ENCODE assay signal across 11 cellular contexts in genomic region chr6:13425971-13426931, GRCh38.
DNase-seq lines count a peak whose midpoint lies in the region; ATAC-seq and TF ChIP-seq lines count a peak whose summit lies in the region.
"Had no signal": no experiment of that assay in that cellular context is flagged by ENCODE, and none has a peak within 500 bp of the region (broad histone marks: within the 10 kb centered on the region; RNA-seq: fewer than 3 reads in every experiment).

No MANE protein-coding gene starts in this region.

- H3K9me3 ChIP-seq in mucosa of descending colon = no peaks in the 10 kb centered on the region
- H3K9me3 ChIP-seq: A549 had no signal

- peak; percentile 37 for ATAC-seq in activated CD4-positive, alpha-beta T cell treated with anti-CD3 and anti-CD28 coated beads for 36 hours
- peak; percentile 44 to 49 for ATAC-seq in activated T-cell treated with anti-CD3 and anti-CD28 coated beads, Interleukin-2, amount 50 U/mL, for 72 hours (replicated peaks in 1 of 2)
- ATAC-seq in left ventricle myocardium superior (peak; percentile 38), mucosa of descending colon (no peak)

- POLR2A ChIA-PET in activated CD4-positive, alpha-beta T cell treated with anti-CD3 and anti-CD28 coated beads for 36 hours (lab: Charles Lee) = interaction anchor here (0.8 kb wide), 1 partner anchor 28 kb away, joined by 3 read pairs; no protein-coding TSS in a partner anchor
- POLR2A ChIA-PET in activated CD4-positive, alpha-beta T cell treated with anti-CD3 and anti-CD28 coated beads, Interleukin-2, amount 10 ng/mL, durations not matched to agents 7 days and 5 days (lab: Charles Lee) = no interaction called here

- H3K4me3 ChIP-seq in mucosa of descending colon = no peak overlapping the region
- H3K4me3 ChIP-seq: A549 had no signal

- peak; percentile 65 for DNase-seq in activated CD4-positive, alpha-beta T cell treated with anti-CD3 and anti-CD28 coated beads for 36 hours
- DNase-seq in activated CD4-positive, alpha-beta T cell treated with anti-CD3 and anti-CD28 coated beads, Interleukin-2, amount 10 ng/mL, durations not matched to agents 7 days and 5 days = no peak
- peak; percentile 45 to 63 for DNase-seq in activated T-cell treated with anti-CD3 and anti-CD28 coated beads, Interleukin-2, amount 50 U/mL, for 72 hours
- DNase-seq in left ventricle myocardium superior (peak; percentile 49), cortex of kidney (lab: John Stamatoyannopoulos, UW) (no peak), mucosa of descending colon (no peak)
- no peak for DNase-seq in NK-92 treated with Interleukin-12 subunit alpha and Interleukin-12 subunit beta, amount 100 ng/mL, for 24 hours (lab: John Stamatoyannopoulos, UW)
- DNase-seq: activated CD4-positive, alpha-beta T cell treated with anti-CD3 and anti-CD28 coated beads, Interleukin-2, amount 50 U/mL, for 4 hours; NCI-H1105 treated with DMSO at 0.1 percent for 48 hours had no signal

- no peaks in the 10 kb centered on the region for H3K27me3 Mint-ChIP-seq in activated CD4-positive, alpha-beta T cell treated with anti-CD3 and anti-CD28 coated beads for 36 hours
- no peaks in the 10 kb centered on the region for H3K27me3 Mint-ChIP-seq in activated CD4-positive, alpha-beta T cell treated with anti-CD3 and anti-CD28 coated beads, Interleukin-2, amount 10 ng/mL, durations not matched to agents 7 days and 5 days
- no peaks in the 10 kb centered on the region for H3K27me3 Mint-ChIP-seq in activated T-cell treated with anti-CD3 and anti-CD28 coated beads, Interleukin-2, amount 50 U/mL, for 72 hours (ENCODE audit: low read depth)
- no peaks in the 10 kb centered on the region for H3K27me3 Mint-ChIP-seq in stimulated activated naive CD8-positive, alpha-beta T cell treated with anti-CD3 and anti-CD28 coated beads, Interleukin-15, Interleukin-2, amounts not matched to agents 100 ng/mL and 50 ng/mL, for 24 hours

- H3K4me1 Mint-ChIP-seq in activated CD4-positive, alpha-beta T cell treated with anti-CD3 and anti-CD28 coated beads for 36 hours = peaks cover 59% of the 10 kb centered on the region
- peaks cover 44% of the 10 kb centered on the region for H3K4me1 Mint-ChIP-seq in activated CD4-positive, alpha-beta T cell treated with anti-CD3 and anti-CD28 coated beads, Interleukin-2, amount 10 ng/mL, durations not matched to agents 7 days and 5 days
- H3K4me1 Mint-ChIP-seq in activated T-cell treated with anti-CD3 and anti-CD28 coated beads, Interleukin-2, amount 50 U/mL, for 72 hours (ENCODE audit: low read depth) = peaks cover 70% of the 10 kb centered on the region
- peaks cover 80% of the 10 kb centered on the region for H3K4me1 Mint-ChIP-seq in stimulated activated naive CD8-positive, alpha-beta T cell treated with anti-CD3 and anti-CD28 coated beads, Interleukin-15, Interleukin-2, amounts not matched to agents 100 ng/mL and 50 ng/mL, for 24 hours (ENCODE audit: low read depth)

- CTCF ChIA-PET in activated CD4-positive, alpha-beta T cell treated with anti-CD3 and anti-CD28 coated beads for 36 hours (lab: Charles Lee) = interaction anchor here (0.6 to 1.8 kb wide), 9 partner anchors 26 to 1908 kb away, joined by 3 to 5 read pairs (median 3); no protein-coding TSS in a partner anchor
- CTCF ChIA-PET in activated CD4-positive, alpha-beta T cell treated with anti-CD3 and anti-CD28 coated beads, Interleukin-2, amount 10 ng/mL, durations not matched to agents 7 days and 5 days (lab: Charles Lee) = interaction anchor here (0.5 to 2.1 kb wide), 6 partner anchors 10 to 95 kb away, joined by 3 to 7 read pairs (median 4); no protein-coding TSS in a partner anchor

- intact Hi-C loops in activated CD4-positive, alpha-beta T cell treated with anti-CD3 and anti-CD28 coated beads for 36 hours (cut with DNase I, micrococcal nuclease) = loop anchor here in 1 of 2 experiments (2.0 to 5.0 kb wide), 2 partner anchors 41 to 61 kb away; partner anchors contain the start of gene GFOD1
- intact Hi-C loops in left ventricle myocardium superior (cut with micrococcal nuclease) = no loop called here
- intact Hi-C loops in mucosa of descending colon (cut with DNase I, micrococcal nuclease) = no loop called here

- no peaks in the 10 kb centered on the region for H3K4me1 ChIP-seq in mucosa of descending colon (ENCODE audit: low read depth)

- no peak overlapping the region for H3K4me3 Mint-ChIP-seq in activated CD4-positive, alpha-beta T cell treated with anti-CD3 and anti-CD28 coated beads for 36 hours
- H3K4me3 Mint-ChIP-seq in activated CD4-positive, alpha-beta T cell treated with anti-CD3 and anti-CD28 coated beads, Interleukin-2, amount 10 ng/mL, durations not matched to agents 7 days and 5 days = no peak overlapping the region
- peak overlapping the region; percentile 1 to 2 for H3K4me3 Mint-ChIP-seq in activated T-cell treated with anti-CD3 and anti-CD28 coated beads, Interleukin-2, amount 50 U/mL, for 72 hours
- peak overlapping the region; percentile 30 for H3K4me3 Mint-ChIP-seq in stimulated activated naive CD8-positive, alpha-beta T cell treated with anti-CD3 and anti-CD28 coated beads, Interleukin-15, Interleukin-2, amounts not matched to agents 100 ng/mL and 50 ng/mL, for 24 hours

- no peaks in the 10 kb centered on the region for H3K9me3 Mint-ChIP-seq in activated CD4-positive, alpha-beta T cell treated with anti-CD3 and anti-CD28 coated beads for 36 hours (ENCODE audit: low read depth)
- H3K9me3 Mint-ChIP-seq in activated CD4-positive, alpha-beta T cell treated with anti-CD3 and anti-CD28 coated beads, Interleukin-2, amount 10 ng/mL, durations not matched to agents 7 days and 5 days = no peaks in the 10 kb centered on the region
- no peaks in the 10 kb centered on the region for H3K9me3 Mint-ChIP-seq in activated T-cell treated with anti-CD3 and anti-CD28 coated beads, Interleukin-2, amount 50 U/mL, for 72 hours
- no peaks in the 10 kb centered on the region for H3K9me3 Mint-ChIP-seq in stimulated activated naive CD8-positive, alpha-beta T cell treated with anti-CD3 and anti-CD28 coated beads, Interleukin-15, Interleukin-2, amounts not matched to agents 100 ng/mL and 50 ng/mL, for 24 hours

- TF ChIP-seq CTCF in mucosa of descending colon (IDR thresholded peaks at IDR 0.05) = no peak

- no peaks in the 10 kb centered on the region for H3K36me3 Mint-ChIP-seq in activated CD4-positive, alpha-beta T cell treated with anti-CD3 and anti-CD28 coated beads for 36 hours (ENCODE audit: low read depth)
- H3K36me3 Mint-ChIP-seq in activated CD4-positive, alpha-beta T cell treated with anti-CD3 and anti-CD28 coated beads, Interleukin-2, amount 10 ng/mL, durations not matched to agents 7 days and 5 days (ENCODE audit: low read depth) = no peaks in the 10 kb centered on the region
- H3K36me3 Mint-ChIP-seq in activated T-cell treated with anti-CD3 and anti-CD28 coated beads, Interleukin-2, amount 50 U/mL, for 72 hours (ENCODE audit: insufficient read depth in 2 of 2) = no peaks in the 10 kb centered on the region
- peaks cover 11% of the 10 kb centered on the region for H3K36me3 Mint-ChIP-seq in stimulated activated naive CD8-positive, alpha-beta T cell treated with anti-CD3 and anti-CD28 coated beads, Interleukin-15, Interleukin-2, amounts not matched to agents 100 ng/mL and 50 ng/mL, for 24 hours (ENCODE audit: low read depth)

- peak overlapping the region; percentile 29 for H3K27ac Mint-ChIP-seq in activated CD4-positive, alpha-beta T cell treated with anti-CD3 and anti-CD28 coated beads for 36 hours
- no peak overlapping the region for H3K27ac Mint-ChIP-seq in activated CD4-positive, alpha-beta T cell treated with anti-CD3 and anti-CD28 coated beads, Interleukin-2, amount 10 ng/mL, durations not matched to agents 7 days and 5 days
- no peak overlapping the region for H3K27ac Mint-ChIP-seq in activated T-cell treated with anti-CD3 and anti-CD28 coated beads, Interleukin-2, amount 50 U/mL, for 72 hours
- peak overlapping the region; percentile 99 for H3K27ac Mint-ChIP-seq in stimulated activated naive CD8-positive, alpha-beta T cell treated with anti-CD3 and anti-CD28 coated beads, Interleukin-15, Interleukin-2, amounts not matched to agents 100 ng/mL and 50 ng/mL, for 24 hours

- H3K36me3 ChIP-seq in mucosa of descending colon (ENCODE audit: low read depth) = no peaks in the 10 kb centered on the region

Comparison
In these comparisons a context has a peak if more than half of its experiments do, and no peak if none do; other contexts are left out.
1. DNase-seq: peak in activated CD4-positive, alpha-beta T cell treated with anti-CD3 and anti-CD28 coated beads for 36 hours (single experiment), activated T-cell treated with anti-CD3 and anti-CD28 coated beads, Interleukin-2, amount 50 U/mL, for 72 hours (2 of 2) and left ventricle myocardium superior (single experiment); none in activated CD4-positive, alpha-beta T cell treated with anti-CD3 and anti-CD28 coated beads, Interleukin-2, amount 10 ng/mL, durations not matched to agents 7 days and 5 days (single experiment), NK-92 treated with Interleukin-12 subunit alpha and Interleukin-12 subunit beta, amount 100 ng/mL, for 24 hours (single experiment), cortex of kidney (single experiment) and mucosa of descending colon (0 of 3).
2. H3K27ac Mint-ChIP-seq: peak in activated CD4-positive, alpha-beta T cell treated with anti-CD3 and anti-CD28 coated beads for 36 hours (single experiment) and stimulated activated naive CD8-positive, alpha-beta T cell treated with anti-CD3 and anti-CD28 coated beads, Interleukin-15, Interleukin-2, amounts not matched to agents 100 ng/mL and 50 ng/mL, for 24 hours (single experiment); none in activated CD4-positive, alpha-beta T cell treated with anti-CD3 and anti-CD28 coated beads, Interleukin-2, amount 10 ng/mL, durations not matched to agents 7 days and 5 days (single experiment) and activated T-cell treated with anti-CD3 and anti-CD28 coated beads, Interleukin-2, amount 50 U/mL, for 72 hours (single experiment).
3. H3K4me3 Mint-ChIP-seq: peak in activated T-cell treated with anti-CD3 and anti-CD28 coated beads, Interleukin-2, amount 50 U/mL, for 72 hours (2 of 2) and stimulated activated naive CD8-positive, alpha-beta T cell treated with anti-CD3 and anti-CD28 coated beads, Interleukin-15, Interleukin-2, amounts not matched to agents 100 ng/mL and 50 ng/mL, for 24 hours (single experiment); none in activated CD4-positive, alpha-beta T cell treated with anti-CD3 and anti-CD28 coated beads for 36 hours (single experiment) and activated CD4-positive, alpha-beta T cell treated with anti-CD3 and anti-CD28 coated beads, Interleukin-2, amount 10 ng/mL, durations not matched to agents 7 days and 5 days (single experiment).